29 cellular contexts compared by ENCODE assay signal in genomic region chr18:26999797-27000196, GRCh38.
"Had no signal": no experiment of that assay in that cellular context is flagged by ENCODE, and none has a peak within 500 bp of the region (broad histone marks: within the 10 kb centered on the region; RNA-seq: fewer than 3 reads in every experiment).

No MANE protein-coding gene starts in this region.

- DNase-seq: activated CD4-positive, alpha-beta memory T cell treated with anti-CD3 and anti-CD28 coated beads, Interleukin-2, amount 10 ng/mL, durations not matched to agents 7 days and 5 days; activated CD4-positive, alpha-beta T cell treated with anti-CD3 and anti-CD28 coated beads for 1 hour; activated CD4-positive, alpha-beta T cell treated with anti-CD3 and anti-CD28 coated beads for 4 hours; activated CD4-positive, alpha-beta T cell treated with anti-CD3 and anti-CD28 coated beads, Interleukin-2, amount 10 ng/mL, durations not matched to agents 7 days and 5 days; activated CD4-positive, alpha-beta T cell treated with anti-CD3 and anti-CD28 coated beads, Interleukin-2, amount 50 U/mL, for 4 hours; activated CD4-positive, CD25-positive, alpha-beta regulatory T cell; activated CD8-positive, alpha-beta memory T cell treated with anti-CD3 and anti-CD28 coated beads, Interleukin-2, amount 50 U/mL, for 48 hours; activated gamma-delta T cell; activated naive CD4-positive, alpha-beta T cell; activated naive CD4-positive, alpha-beta T cell treated with anti-CD3 and anti-CD28 coated beads, Interleukin-2, amount 10 ng/mL, durations not matched to agents 7 days and 5 days; activated naive CD8-positive, alpha-beta T cell treated with anti-CD3 and anti-CD28 coated beads, Interleukin-2, amount 10 ng/mL, durations not matched to agents 7 days and 5 days; activated T-cell treated with anti-CD3 and anti-CD28 coated beads for 4 hours; activated T-cell treated with anti-CD3 and anti-CD28 coated beads, Interleukin-2, amount 50 U/mL, for 24 hours; activated T-cell treated with anti-CD3 and anti-CD28 coated beads, Interleukin-2, amount 50 U/mL, for 72 hours; central memory CD4-positive, alpha-beta T cell; cerebellar nuclear complex; colonic mucosa; effector CD8-positive, alpha-beta T cell; esophagus squamous epithelium; foreskin melanocyte; head of caudate nucleus; hippocampal formation had no signal

- H3K36me3 ChIP-seq: ascending aorta, breast epithelium, cardiac muscle cell, colonic mucosa, esophagus squamous epithelium, gastroesophageal sphincter had no signal

- ATAC-seq: activated naive CD4-positive, alpha-beta T cell treated with anti-CD3 and anti-CD28 coated beads, Interleukin-2, amount 50 U/mL, for 72 hours; activated T-cell treated with anti-CD3 and anti-CD28 coated beads, Interleukin-2, amount 50 U/mL, for 72 hours; gastroesophageal sphincter had no signal

- H3K9me3 ChIP-seq: ascending aorta, breast epithelium, colonic mucosa, esophagus squamous epithelium, gastroesophageal sphincter had no signal

- H3K4me3 ChIP-seq: ascending aorta, breast epithelium, cardiac muscle cell, colonic mucosa, esophagus squamous epithelium, gastroesophageal sphincter had no signal

- H3K27me3 ChIP-seq: ascending aorta, breast epithelium, colonic mucosa, esophagus squamous epithelium, gastroesophageal sphincter had no signal

- H3K4me1 ChIP-seq: ascending aorta, breast epithelium, colonic mucosa, esophagus squamous epithelium, gastroesophageal sphincter had no signal

- H3K27ac ChIP-seq: ascending aorta, breast epithelium, cardiac muscle cell, colonic mucosa, epithelial cell of prostate, esophagus squamous epithelium, gastroesophageal sphincter had no signal

- FAIRE-seq: endothelial cell of umbilical vein had no signal
